8 cellular contexts compared by ENCODE assay signal in genomic region chr2:147846382-147847081, GRCh38. TPM values are rescaled to one million over a fixed set of nuclear protein-coding genes. Genes with fewer than 3 reads are reported as not detected.
DNase-seq lines count a peak whose midpoint lies in the region; ATAC-seq and TF ChIP-seq lines count a peak whose summit lies in the region.

No MANE protein-coding gene starts in this region.

- H4K20me1 ChIP-seq in mammary epithelial cell (ENCODE audit: insufficient read depth, low read length) = no peaks in the 10 kb centered on the region

- H3K9ac ChIP-seq in mammary epithelial cell (ENCODE audit: insufficient read depth, low read length) = peak overlapping the region; percentile 41
- peak overlapping the region; percentile 83 for H3K9ac ChIP-seq in mesenchymal stem cell (ENCODE audit: low read length)

- no peaks in the 10 kb centered on the region for H3K4me1 ChIP-seq in mammary epithelial cell (ENCODE audit: insufficient read depth, low read length)
- no peaks in the 10 kb centered on the region for H3K4me1 ChIP-seq in mesenchymal stem cell (ENCODE audit: control insufficient read depth, insufficient read depth, low read depth, low read length)

- H3K4me3 ChIP-seq in mammary epithelial cell (replicated peaks in 1 of 3; ENCODE audit: insufficient read depth in 1 of 3, low read depth in 2 of 3, low read length in 3 of 3) (peak overlapping the region; percentile 72 to 88 (median 88)), mesenchymal stem cell (ENCODE audit: insufficient read depth in 1 of 2, low read depth in 1 of 2, low read length in 2 of 2) (peak overlapping the region in 1 of 2 experiments; percentile 86)

- no peak overlapping the region for H2BK15ac ChIP-seq in mesenchymal stem cell (ENCODE audit: low read depth, poor library complexity, severe bottlenecking)

- H2BK5ac ChIP-seq in mesenchymal stem cell (ENCODE audit: low read depth, low read length, poor library complexity, severe bottlenecking) = no peak overlapping the region

- no peak overlapping the region for H3K14ac ChIP-seq in mesenchymal stem cell (ENCODE audit: low read length in 2 of 2)

- peak overlapping the region; percentile 86 for H3K4me2 ChIP-seq in mammary epithelial cell (ENCODE audit: insufficient read depth, low read depth, low read length)
- H3K4me2 ChIP-seq in mesenchymal stem cell (ENCODE audit: low read length, poor library complexity, severe bottlenecking) = peak overlapping the region; percentile 52

- no peak overlapping the region for H4K91ac ChIP-seq in mesenchymal stem cell (ENCODE audit: low read length)

- in situ Hi-C loops in mammary epithelial cell (cut with MboI; ENCODE audit: low sequenced_read_pairs in 2 of 2) = no loop called here

- peak; percentile 39 for DNase-seq in Ammon's horn (ENCODE audit: low spot score)
- peak; percentile 19 for DNase-seq in HT-29 (ENCODE audit: low spot score)
- peak; percentile 29 for DNase-seq in mammary epithelial cell
- peak; percentile 11 for DNase-seq in mesenchymal stem cell
- DNase-seq in SKM-1 treated with dmso at 0.1 percent for 144 hours (lab: John Stamatoyannopoulos, UW; ENCODE audit: unreplicated experiment) = no peak
- no peak for DNase-seq in GF-D8 (lab: John Stamatoyannopoulos, UW)
- DNase-seq in stimulated activated CD4-positive, alpha-beta T cell treated with anti-CD3 and anti-CD28 coated beads, Interleukin-15, amount 100 ng/mL, for 24 hours = no peak

- peak overlapping the region; percentile 28 for H3K27ac ChIP-seq in mammary epithelial cell (ENCODE audit: insufficient read depth, low read depth, low read length)
- H3K27ac ChIP-seq in mesenchymal stem cell (ENCODE audit: low read length, poor library complexity, severe bottlenecking) = no peak overlapping the region

- 2% methylated on average over 5 of the region's 5 CpGs for WGBS in mammary epithelial cell (ENCODE audit: low coverage, missing lambda C conversion rate)
- 85% methylated on average over 3 of the region's 5 CpGs for WGBS in mesenchymal stem cell

- CTCF ChIA-PET in mammary epithelial cell (lab: Charles Lee; ENCODE audit: low non-redundant PET) = no interaction called here

- H3K79me2 ChIP-seq in mammary epithelial cell (ENCODE audit: insufficient read depth, low read length) = peaks cover 65% of the 10 kb centered on the region

- H2BK12ac ChIP-seq in mesenchymal stem cell (ENCODE audit: low read length in 2 of 2) = no peak overlapping the region

- no peak overlapping the region for H3K23ac ChIP-seq in mesenchymal stem cell (ENCODE audit: low read length in 2 of 2)

- no peaks in the 10 kb centered on the region for H3K27me3 ChIP-seq in mammary epithelial cell (ENCODE audit: insufficient read depth, low read length)
- H3K27me3 ChIP-seq in mesenchymal stem cell (ENCODE audit: control insufficient read depth in 1 of 2, insufficient read depth in 1 of 2, low read length in 2 of 2) = no peaks in the 10 kb centered on the region

- intact Hi-C loops in mammary epithelial cell (cut with micrococcal nuclease) = loop anchor here (10.0 kb wide), 3 partner anchors 462 to 802 kb away; no protein-coding TSS in a partner anchor

- no peak overlapping the region for H2BK120ac ChIP-seq in mesenchymal stem cell (ENCODE audit: low read depth, low read length)

- peak overlapping the region; percentile 52 for H2AFZ ChIP-seq in mammary epithelial cell (ENCODE audit: low read depth, low read length)
- H2AFZ ChIP-seq in mesenchymal stem cell (ENCODE audit: low read depth, low read length) = no peak overlapping the region

- no peak overlapping the region for H2AK5ac ChIP-seq in mesenchymal stem cell (ENCODE audit: low read length, severe bottlenecking)

- dilution Hi-C loops in mammary epithelial cell (cut with HindIII; ENCODE audit: low sequenced_read_pairs) = no loop called here

- no TSS peak for BruUV-seq in mammary epithelial cell (replicated peaks; lab: Mats Ljungman, UMichigan)

- H3K79me1 ChIP-seq in mesenchymal stem cell (replicated peaks; ENCODE audit: low read length, poor library complexity, severe bottlenecking) = peaks cover 5% of the 10 kb centered on the region

- H3K4ac ChIP-seq in mesenchymal stem cell (ENCODE audit: low read depth in 1 of 2, low read length in 2 of 2) = no peak overlapping the region

- TF ChIP-seq CTCF in mammary epithelial cell (conservative IDR thresholded peaks at IDR 0.05 in 1 of 2, IDR thresholded peaks at IDR 0.05 in 1 of 2; ENCODE audit: extremely low read depth in 1 of 2, insufficient read depth in 1 of 2, low read depth in 1 of 2, low read length in 2 of 2) = no peak

- H3K36me3 ChIP-seq in mammary epithelial cell (ENCODE audit: insufficient read depth, low read length) (no peaks in the 10 kb centered on the region), mesenchymal stem cell (ENCODE audit: control insufficient read depth in 1 of 2, insufficient read depth in 2 of 2, low read depth in 1 of 2, low read length in 2 of 2) (no peaks in the 10 kb centered on the region)

- no peak for ATAC-seq in GM19035 (IDR thresholded peaks at IDR 0.05; ENCODE audit: unreplicated experiment)

- no peak overlapping the region for H4K8ac ChIP-seq in mesenchymal stem cell (ENCODE audit: low read length)

- H3K18ac ChIP-seq in mesenchymal stem cell (ENCODE audit: low read depth in 1 of 2, low read length in 2 of 2) = no peak overlapping the region

- H3K9me3 ChIP-seq in mammary epithelial cell (replicated peaks; ENCODE audit: insufficient read depth, low read length) = no peaks in the 10 kb centered on the region
- H3K9me3 ChIP-seq in mesenchymal stem cell (ENCODE audit: control insufficient read depth, low read length) = no peaks in the 10 kb centered on the region

RNA-seq across cellular contexts. Expression of gene ACVR2A, which starts 1.7 kb away (rescaled TPM):
- total RNA-seq in HT-29 (2014; rRNA removed; shearing (Covaris generic)) = 2.8 and 3.0 TPM in 2 replicates
- total RNA-seq in mammary epithelial cell = 10 to 100 TPM; 12.9 to 26.0 TPM
- 3.6 TPM for polyA plus RNA-seq in mammary epithelial cell
- 9.3 TPM for polyA minus RNA-seq in mammary epithelial cell
- polyA plus RNA-seq in mesenchymal stem cell (2013, experiment 1 of 2) = 4.2 TPM
- polyA plus RNA-seq in mesenchymal stem cell (2013, experiment 2 of 2) = 4.0 TPM

Comparison
In these comparisons a context has a peak if more than half of its experiments do, and no peak if none do; other contexts are left out.
1. DNase-seq: peak in Ammon's horn (single experiment), HT-29 (single experiment), mammary epithelial cell (single experiment) and mesenchymal stem cell (single experiment); none in SKM-1 treated with dmso at 0.1 percent for 144 hours (single experiment), GF-D8 (single experiment) and stimulated activated CD4-positive, alpha-beta T cell treated with anti-CD3 and anti-CD28 coated beads, Interleukin-15, amount 100 ng/mL, for 24 hours (single experiment).